Comparison of ENCODE assay signal across 18 cellular contexts in the genomic region with DNA sequence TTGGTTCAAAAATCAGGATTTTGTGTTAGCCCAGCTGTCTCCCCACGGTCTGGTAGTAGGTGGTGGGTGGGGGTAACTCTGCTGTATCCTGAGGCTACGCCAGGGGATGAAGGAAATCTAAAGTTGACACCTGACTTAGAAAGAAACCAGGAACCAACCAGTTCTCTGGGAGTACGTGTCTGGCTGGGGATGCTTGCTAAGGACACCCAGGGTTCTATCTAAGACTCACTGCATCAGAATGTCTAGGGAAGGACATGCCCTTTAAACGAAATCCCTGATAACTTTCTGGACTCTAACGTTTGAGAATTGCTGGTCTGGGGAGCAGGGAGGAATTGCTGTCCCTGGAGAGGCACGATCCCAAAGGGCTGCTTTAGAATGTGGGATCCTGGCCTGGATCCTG. TPM values are rescaled to one million over a fixed set of nuclear protein-coding genes. Genes with fewer than 3 reads are reported as not detected.
A peak's percentile ranks its signal among the peaks of the same experiment; 100 is the strongest.
DNase-seq lines count a peak whose midpoint lies in the region; ATAC-seq and TF ChIP-seq lines count a peak whose summit lies in the region.
"Had no signal": no experiment of that assay in that cellular context is flagged by ENCODE, and none has a peak within 500 bp of the region (broad histone marks: within the 10 kb centered on the region; RNA-seq: fewer than 3 reads in every experiment).

No MANE protein-coding gene starts in this region.

- H3K79me1 ChIP-seq in trophoblast cell (ENCODE audit: low read length): peaks cover 22% of the 10 kb centered on the region

- no peak overlapping the region for H2BK120ac ChIP-seq in trophoblast cell (ENCODE audit: insufficient read depth, low read length, poor library complexity)

- no peaks in the 10 kb centered on the region for H3K36me3 Mint-ChIP-seq in stimulated activated memory B cell treated with anti-CD40 and anti-IgM and Interleukin-4, amounts not matched to agents 10 μg/mL and 1 μg/mL and 100 μg/mL, for 72 hours
- H3K36me3 Mint-ChIP-seq: CD14-positive monocyte; CD8-positive, alpha-beta T cell had no signal

- TF ChIP-seq EP300 in esophagus muscularis mucosa (IDR thresholded peaks at IDR 0.05): no peak

- H3K4ac ChIP-seq in trophoblast cell (ENCODE audit: low read depth, low read length): no peak overlapping the region

- peak in 3 of 61 donors; percentile 11 to 23 (median 17) for DNase-seq in caudate nucleus (lab: John Stamatoyannopoulos, UW)
- peak; percentile 78 for DNase-seq in esophagus muscularis mucosa (ENCODE audit: extremely low spot score)
- no peak for DNase-seq in trophoblast cell
- no peak for DNase-seq in MV-4-11 (lab: John Stamatoyannopoulos, UW)
- DNase-seq: CD8-positive, alpha-beta T cell; COR-L47; DMS79 treated with DMSO at 0.1 percent for 48 hours; EL; GDM1; H7 had no signal

- TF ChIP-seq POLR2A in esophagus muscularis mucosa (IDR thresholded peaks at IDR 0.05; ENCODE audit: low read depth): no peak

- peak overlapping the region; percentile 4 for H2BK12ac ChIP-seq in trophoblast cell (ENCODE audit: low read length)

- no peaks in the 10 kb centered on the region for H3K36me3 ChIP-seq in esophagus muscularis mucosa
- no peaks in the 10 kb centered on the region for H3K36me3 ChIP-seq in trophoblast cell (ENCODE audit: control insufficient read depth in 1 of 2, insufficient read depth in 2 of 2, low read length in 2 of 2)

- no peaks in the 10 kb centered on the region for H3K4me1 Mint-ChIP-seq in stimulated activated memory B cell treated with anti-CD40 and anti-IgM and Interleukin-4, amounts not matched to agents 10 μg/mL and 1 μg/mL and 100 μg/mL, for 72 hours
- H3K4me1 Mint-ChIP-seq: CD14-positive monocyte had no signal

- intact Hi-C loops in esophagus muscularis mucosa (cut with DNase I): no loop called here

- H3K18ac ChIP-seq in trophoblast cell (ENCODE audit: low read length): no peak overlapping the region

- ATAC-seq in stimulated activated memory B cell treated with anti-CD40 and anti-IgM and Interleukin-4, amounts not matched to agents 10 μg/mL and 1 μg/mL and 100 μg/mL, for 72 hours: no peak
- no peak for ATAC-seq in HG02852 (IDR thresholded peaks at IDR 0.05; ENCODE audit: unreplicated experiment)
- no peak for ATAC-seq in HG03521 (IDR thresholded peaks at IDR 0.05; ENCODE audit: unreplicated experiment)
- ATAC-seq: A549; CD8-positive, alpha-beta T cell; GM23338 had no signal

- H3K27ac Mint-ChIP-seq in stimulated activated memory B cell treated with anti-CD40 and anti-IgM and Interleukin-4, amounts not matched to agents 10 μg/mL and 1 μg/mL and 100 μg/mL, for 72 hours: no peak overlapping the region
- H3K27ac Mint-ChIP-seq: CD14-positive monocyte; CD8-positive, alpha-beta T cell; GM23338 had no signal

- peak overlapping the region; percentile 8 for H2BK5ac ChIP-seq in trophoblast cell (ENCODE audit: low read depth, low read length, poor library complexity)

- H3K27me3 ChIP-seq in esophagus muscularis mucosa (peaks cover 0 to 10% (median 0%) of the 10 kb centered on the region in 4 donors), trophoblast cell (ENCODE audit: insufficient read depth, low read length) (no peaks in the 10 kb centered on the region)

- peak overlapping the region; percentile 44 for H3K27ac ChIP-seq in caudate nucleus (ENCODE audit: low read depth, low read length)
- H3K27ac ChIP-seq in esophagus muscularis mucosa (replicated peaks in 1 of 4): no peak overlapping the region
- peak overlapping the region; percentile 67 for H3K27ac ChIP-seq in trophoblast cell (ENCODE audit: low read depth, low read length)
- H3K27ac ChIP-seq: A549 had no signal

- no peak overlapping the region for H4K8ac ChIP-seq in trophoblast cell (ENCODE audit: low read depth, low read length)

- WGBS in esophagus muscularis mucosa: 64% methylated on average over 6 of the region's 6 CpGs
- WGBS in trophoblast cell (ENCODE audit: extremely low coverage, insufficient coverage, insufficient read length): no CpG with 5 or more reads among the region's 6 CpGs

- no peak overlapping the region for H3K4me3 Mint-ChIP-seq in stimulated activated memory B cell treated with anti-CD40 and anti-IgM and Interleukin-4, amounts not matched to agents 10 μg/mL and 1 μg/mL and 100 μg/mL, for 72 hours
- H3K4me3 Mint-ChIP-seq: CD14-positive monocyte; CD8-positive, alpha-beta T cell; GM23338 had no signal

- H3K4me2 ChIP-seq in trophoblast cell (ENCODE audit: low read length): peak overlapping the region; percentile 20
- H3K4me2 ChIP-seq: A549, GM23338 had no signal

- H3K27me3 Mint-ChIP-seq in stimulated activated memory B cell treated with anti-CD40 and anti-IgM and Interleukin-4, amounts not matched to agents 10 μg/mL and 1 μg/mL and 100 μg/mL, for 72 hours: peaks cover 47% of the 10 kb centered on the region

- H3K79me2 ChIP-seq in trophoblast cell (ENCODE audit: control insufficient read depth, insufficient read depth, low read length, poor library complexity): peaks cover 2% of the 10 kb centered on the region

- H3K4me1 ChIP-seq in esophagus muscularis mucosa (no peaks in the 10 kb centered on the region), trophoblast cell (ENCODE audit: control insufficient read depth in 1 of 2, insufficient read depth in 2 of 2, low read length in 2 of 2) (peaks cover 29 to 38% of the 10 kb centered on the region in 2 experiments)
- H3K4me1 ChIP-seq: A549 had no signal

- H3K9me3 ChIP-seq in esophagus muscularis mucosa: peaks cover 0 to 8% (median 4%) of the 10 kb centered on the region in 4 donors
- peaks cover 4% of the 10 kb centered on the region for H3K9me3 ChIP-seq in trophoblast cell (ENCODE audit: insufficient read depth, low read depth, low read length)
- H3K9me3 ChIP-seq: A549 had no signal

- no peak for TF ChIP-seq CTCF in esophagus muscularis mucosa (IDR thresholded peaks at IDR 0.05)

- no peak overlapping the region for H3K9ac ChIP-seq in trophoblast cell (ENCODE audit: low read length)

- no peak overlapping the region for H4K12ac ChIP-seq in trophoblast cell (ENCODE audit: low read depth, low read length)

- no peak overlapping the region for H2AFZ ChIP-seq in trophoblast cell (ENCODE audit: insufficient read depth, low read length, poor library complexity)

- H4K91ac ChIP-seq in trophoblast cell (ENCODE audit: low read depth, low read length): peak overlapping the region; percentile 16

- no peak overlapping the region for H3K14ac ChIP-seq in trophoblast cell (ENCODE audit: low read length)

- no peak overlapping the region for H3K4me3 ChIP-seq in esophagus muscularis mucosa
- H3K4me3 ChIP-seq in trophoblast cell (ENCODE audit: low read depth, low read length): no peak overlapping the region
- H3K4me3 ChIP-seq: A549, GM23338 had no signal

- H2AK5ac ChIP-seq in trophoblast cell (ENCODE audit: low read length): no peak overlapping the region

- peaks cover 6% of the 10 kb centered on the region for H3K9me3 Mint-ChIP-seq in stimulated activated memory B cell treated with anti-CD40 and anti-IgM and Interleukin-4, amounts not matched to agents 10 μg/mL and 1 μg/mL and 100 μg/mL, for 72 hours
- H3K9me3 Mint-ChIP-seq: CD8-positive, alpha-beta T cell; GM23338 had no signal

- no peak overlapping the region for H3K23ac ChIP-seq in trophoblast cell (ENCODE audit: low read length)

RNA-seq across cellular contexts. Expression of a gene that starts 39.2 kb away (rescaled TPM):
- total RNA-seq in esophagus muscularis mucosa: not detected
- not detected in 2 replicates for polyA plus RNA-seq in trophoblast cell (2013)
- total RNA-seq: CD8-positive, alpha-beta T cell; GM23338; H7; HT-29 had no signal
- polyA plus RNA-seq: A549, BJ, CD14-positive monocyte, GM23338 had no signal

Comparison
In these comparisons a context has a peak if more than half of its experiments do, and no peak if none do; other contexts are left out.
1. H3K27ac ChIP-seq: peak in caudate nucleus (single experiment) and trophoblast cell (single experiment); none in esophagus muscularis mucosa (0 of 4).